In genomic region chr12:12583510-12583909, GRCh38 we compare ENCODE assay signal across 24 cellular contexts. TPM values are rescaled to one million over a fixed set of nuclear protein-coding genes. Genes with fewer than 3 reads are reported as not detected.
A peak's percentile ranks its signal among the peaks of the same experiment; 100 is the strongest.
DNase-seq lines count a peak whose midpoint lies in the region; ATAC-seq and TF ChIP-seq lines count a peak whose summit lies in the region.
"Had no signal": no experiment of that assay in that cellular context is flagged by ENCODE, and none has a peak within 500 bp of the region (broad histone marks: within the 10 kb centered on the region; RNA-seq: fewer than 3 reads in every experiment).

No MANE protein-coding gene starts in this region.

- H3K27me3 Mint-ChIP-seq in activated naive CD4-positive, alpha-beta T cell treated with anti-CD3 and anti-CD28 coated beads for 36 hours (ENCODE audit: low read depth), result peaks cover 2% of the 10 kb centered on the region
- no peaks in the 10 kb centered on the region for H3K27me3 Mint-ChIP-seq in activated T-helper 2 cell treated with anti-CD3 and anti-CD28 coated beads, Interferon-gamma antibody, Interleukin-2, Interleukin-4, amounts not matched to agents 10 μg/mL and 5 μg/mL and 100 μg/mL, durations not matched to agents 14 hours and 24 hours and 36 hours (ENCODE audit: low read depth)
- no peaks in the 10 kb centered on the region for H3K27me3 Mint-ChIP-seq in mesothelial cell of epicardium (ENCODE audit: low read depth)

- H3K36me3 Mint-ChIP-seq in activated naive CD4-positive, alpha-beta T cell treated with anti-CD3 and anti-CD28 coated beads for 36 hours (ENCODE audit: low read depth), result no peaks in the 10 kb centered on the region
- no peaks in the 10 kb centered on the region for H3K36me3 Mint-ChIP-seq in activated T-helper 2 cell treated with anti-CD3 and anti-CD28 coated beads, Interferon-gamma antibody, Interleukin-2, Interleukin-4, amounts not matched to agents 10 μg/mL and 5 μg/mL and 100 μg/mL, durations not matched to agents 14 hours and 24 hours and 36 hours (ENCODE audit: low read depth)
- no peaks in the 10 kb centered on the region for H3K36me3 Mint-ChIP-seq in mesothelial cell of epicardium
- H3K36me3 Mint-ChIP-seq: naive thymus-derived CD8-positive, alpha-beta T cell had no signal

- no peaks in the 10 kb centered on the region for H4K20me1 ChIP-seq in smooth muscle cell (ENCODE audit: low read depth)
- H4K20me1 ChIP-seq: BLaER1 treated with 17β-estradiol and CSF1 and Interleukin-3, amounts not matched to agents 10 nM and 100 nM had no signal

- H2AFZ ChIP-seq in smooth muscle cell (ENCODE audit: low read depth), result no peak overlapping the region

- no peaks in the 10 kb centered on the region for H3K36me3 ChIP-seq in smooth muscle cell (ENCODE audit: low read depth)
- H3K36me3 ChIP-seq: BLaER1 treated with 17β-estradiol and CSF1 and Interleukin-3, amounts not matched to agents 10 nM and 100 nM; cardiac muscle cell; colonic mucosa; MG63; ovary had no signal

- no peak overlapping the region for H3K4me2 ChIP-seq in smooth muscle cell
- H3K4me2 ChIP-seq: BLaER1 treated with 17β-estradiol and CSF1 and Interleukin-3, amounts not matched to agents 10 nM and 100 nM had no signal

- H3K27me3 ChIP-seq in smooth muscle cell (ENCODE audit: low read depth), result no peaks in the 10 kb centered on the region
- H3K27me3 ChIP-seq: BLaER1 treated with 17β-estradiol and CSF1 and Interleukin-3, amounts not matched to agents 10 nM and 100 nM; cardiac muscle cell; colonic mucosa; MG63; ovary had no signal

- DNase-seq in activated naive CD4-positive, alpha-beta T cell treated with anti-CD3 and anti-CD28 coated beads for 36 hours, result no peak
- DNase-seq in activated naive CD4-positive, alpha-beta T cell treated with Interleukin-2 at 50 U/mL for 16 hours, result no peak
- DNase-seq in activated T-helper 2 cell treated with anti-CD3 and anti-CD28 coated beads, Interferon-gamma antibody, Interleukin-2, Interleukin-4, amounts not matched to agents 10 μg/mL and 5 μg/mL and 100 μg/mL, durations not matched to agents 14 hours and 24 hours and 36 hours (ENCODE audit: low spot score), result no peak
- DNase-seq in smooth muscle cell (lab: John Stamatoyannopoulos, UW; ENCODE audit: unreplicated experiment) (no peak), GM19238 (ENCODE audit: insufficient read length, low spot score) (no peak), mesothelial cell of epicardium (ENCODE audit: low spot score in 2 of 2, unreplicated experiment in 2 of 2) (no peak)
- DNase-seq: anterior cingulate cortex; COR-L47; effector CD8-positive, alpha-beta T cell; MG63; naive thymus-derived CD8-positive, alpha-beta T cell; NCI-H1105 treated with DMSO at 0.1 percent for 48 hours; NCI-H2029; NCI-H69; ovary; retina; RPMI8226 had no signal

- no peak overlapping the region for H3K4me3 Mint-ChIP-seq in activated naive CD4-positive, alpha-beta T cell treated with anti-CD3 and anti-CD28 coated beads for 36 hours
- no peak overlapping the region for H3K4me3 Mint-ChIP-seq in activated T-helper 2 cell treated with anti-CD3 and anti-CD28 coated beads, Interferon-gamma antibody, Interleukin-2, Interleukin-4, amounts not matched to agents 10 μg/mL and 5 μg/mL and 100 μg/mL, durations not matched to agents 14 hours and 24 hours and 36 hours (ENCODE audit: low read depth)
- no peak overlapping the region for H3K4me3 Mint-ChIP-seq in mesothelial cell of epicardium
- H3K4me3 Mint-ChIP-seq: activated CD4-positive, alpha-beta T cell treated with anti-CD3 and anti-CD28 coated beads, Interleukin-2, amount 10 ng/mL, durations not matched to agents 7 days and 5 days; naive thymus-derived CD8-positive, alpha-beta T cell had no signal

- no peak overlapping the region for H3K4me3 ChIP-seq in smooth muscle cell
- H3K4me3 ChIP-seq: BLaER1 treated with 17β-estradiol and CSF1 and Interleukin-3, amounts not matched to agents 10 nM and 100 nM; cardiac muscle cell; colonic mucosa; MG63; ovary; skin epidermis had no signal

- H3K9ac ChIP-seq in smooth muscle cell (ENCODE audit: low read depth), result peak overlapping the region; percentile 12
- H3K9ac ChIP-seq: BLaER1 treated with 17β-estradiol and CSF1 and Interleukin-3, amounts not matched to agents 10 nM and 100 nM had no signal

- H3F3A ChIP-seq in smooth muscle cell (ENCODE audit: low read depth), result no peaks in the 10 kb centered on the region

- H3K9me3 Mint-ChIP-seq in activated naive CD4-positive, alpha-beta T cell treated with anti-CD3 and anti-CD28 coated beads for 36 hours, result no peaks in the 10 kb centered on the region
- H3K9me3 Mint-ChIP-seq in activated T-helper 2 cell treated with anti-CD3 and anti-CD28 coated beads, Interferon-gamma antibody, Interleukin-2, Interleukin-4, amounts not matched to agents 10 μg/mL and 5 μg/mL and 100 μg/mL, durations not matched to agents 14 hours and 24 hours and 36 hours, result no peaks in the 10 kb centered on the region
- H3K9me3 Mint-ChIP-seq in mesothelial cell of epicardium, result peaks cover 4% of the 10 kb centered on the region
- H3K9me3 Mint-ChIP-seq: activated CD4-positive, alpha-beta T cell treated with anti-CD3 and anti-CD28 coated beads, Interleukin-2, amount 10 ng/mL, durations not matched to agents 7 days and 5 days; naive thymus-derived CD8-positive, alpha-beta T cell had no signal

- ATAC-seq in GM18909 (IDR thresholded peaks at IDR 0.05; ENCODE audit: poor library complexity, unreplicated experiment) (peak; percentile 2), GM19467 (IDR thresholded peaks at IDR 0.05; ENCODE audit: unreplicated experiment) (no peak)
- ATAC-seq: naive thymus-derived CD8-positive, alpha-beta T cell had no signal

- H3K9me3 ChIP-seq in smooth muscle cell (replicated peaks; ENCODE audit: low read depth), result no peaks in the 10 kb centered on the region
- H3K9me3 ChIP-seq: BLaER1 treated with 17β-estradiol and CSF1 and Interleukin-3, amounts not matched to agents 10 nM and 100 nM; colonic mucosa; MG63; ovary had no signal

- no peaks in the 10 kb centered on the region for H3K79me2 ChIP-seq in smooth muscle cell (ENCODE audit: low read depth)

- 32% methylated on average over 1 of the region's 1 CpG for WGBS in smooth muscle cell (ENCODE audit: low lambda C conversion rate)

- CTCF ChIA-PET in activated naive CD4-positive, alpha-beta T cell treated with anti-CD3 and anti-CD28 coated beads for 36 hours (lab: Charles Lee), result interaction anchor here (1.0 kb wide), 1 partner anchor 20 kb away, joined by 3 read pairs; no protein-coding TSS in a partner anchor

- no peak for TF ChIP-seq CTCF in smooth muscle cell (IDR thresholded peaks at IDR 0.05; ENCODE audit: borderline replicate concordance, insufficient read depth, poor library complexity, severe bottlenecking)
- no peak for TF ChIP-seq CTCF in mesothelial cell of epicardium (IDR thresholded peaks at IDR 0.05; ENCODE audit: unreplicated experiment)

- intact Hi-C loops in activated naive CD4-positive, alpha-beta T cell treated with anti-CD3 and anti-CD28 coated beads for 36 hours (cut with micrococcal nuclease), result loop anchor here (1.0 to 10.0 kb wide), 4 partner anchors 28 to 1009 kb away; partner anchors contain the start of gene CREBL2
- intact Hi-C loops in activated T-helper 2 cell treated with anti-CD3 and anti-CD28 coated beads, Interferon-gamma antibody, Interleukin-2, Interleukin-4, amounts not matched to agents 10 μg/mL and 5 μg/mL and 100 μg/mL, durations not matched to agents 14 hours and 24 hours and 36 hours (cut with micrococcal nuclease), result loop anchor here (1.0 to 5.0 kb wide), 8 partner anchors 19 to 175 kb away; partner anchors contain the start of gene CREBL2

- peaks cover 42% of the 10 kb centered on the region for H3K4me1 Mint-ChIP-seq in activated naive CD4-positive, alpha-beta T cell treated with anti-CD3 and anti-CD28 coated beads for 36 hours (ENCODE audit: low read depth)
- peaks cover 54% of the 10 kb centered on the region for H3K4me1 Mint-ChIP-seq in activated T-helper 2 cell treated with anti-CD3 and anti-CD28 coated beads, Interferon-gamma antibody, Interleukin-2, Interleukin-4, amounts not matched to agents 10 μg/mL and 5 μg/mL and 100 μg/mL, durations not matched to agents 14 hours and 24 hours and 36 hours (ENCODE audit: low read depth)
- peaks cover 64% of the 10 kb centered on the region for H3K4me1 Mint-ChIP-seq in mesothelial cell of epicardium

- H3K27ac ChIP-seq in smooth muscle cell (ENCODE audit: low read depth), result peak overlapping the region; percentile 66
- H3K27ac ChIP-seq: BLaER1 treated with 17β-estradiol and CSF1 and Interleukin-3, amounts not matched to agents 10 nM and 100 nM; cardiac muscle cell; ovary had no signal

- H3K27ac Mint-ChIP-seq in activated naive CD4-positive, alpha-beta T cell treated with anti-CD3 and anti-CD28 coated beads for 36 hours, result peak overlapping the region; percentile 89
- H3K27ac Mint-ChIP-seq in activated T-helper 2 cell treated with anti-CD3 and anti-CD28 coated beads, Interferon-gamma antibody, Interleukin-2, Interleukin-4, amounts not matched to agents 10 μg/mL and 5 μg/mL and 100 μg/mL, durations not matched to agents 14 hours and 24 hours and 36 hours, result peak overlapping the region; percentile 83
- H3K27ac Mint-ChIP-seq in mesothelial cell of epicardium, result no peak overlapping the region
- H3K27ac Mint-ChIP-seq: activated CD4-positive, alpha-beta T cell treated with anti-CD3 and anti-CD28 coated beads, Interleukin-2, amount 10 ng/mL, durations not matched to agents 7 days and 5 days had no signal

- no peaks in the 10 kb centered on the region for H3K4me1 ChIP-seq in smooth muscle cell (ENCODE audit: low read depth)

RNA-seq across cellular contexts. Expression of gene DUSP16, which starts 20.8 kb away (rescaled TPM):
- 10 to 100 TPM; 45.7 to 47.2 TPM for total RNA-seq in activated naive CD4-positive, alpha-beta T cell treated with anti-CD3 and anti-CD28 coated beads for 36 hours
- 64.7 and 66.5 TPM in 2 replicates for total RNA-seq in activated T-helper 2 cell treated with anti-CD3 and anti-CD28 coated beads, Interferon-gamma antibody, Interleukin-2, Interleukin-4, amounts not matched to agents 10 μg/mL and 5 μg/mL and 100 μg/mL, durations not matched to agents 14 hours and 24 hours and 36 hours
- total RNA-seq in smooth muscle cell (10.8 and 13.0 TPM in 2 replicates), mesothelial cell of epicardium (31.4 to 31.9 TPM (median 31.5 TPM) in 3 replicates)
- polyA plus RNA-seq in smooth muscle cell, result 1.2 and 2.0 TPM in 2 replicates

RNA-seq across cellular contexts. Expression of gene CREBL2, which starts 28.2 kb away (rescaled TPM):
- 10 to 100 TPM; 15.6 to 16.1 TPM for total RNA-seq in activated naive CD4-positive, alpha-beta T cell treated with anti-CD3 and anti-CD28 coated beads for 36 hours
- total RNA-seq in activated T-helper 2 cell treated with anti-CD3 and anti-CD28 coated beads, Interferon-gamma antibody, Interleukin-2, Interleukin-4, amounts not matched to agents 10 μg/mL and 5 μg/mL and 100 μg/mL, durations not matched to agents 14 hours and 24 hours and 36 hours, result 22.3 and 23.3 TPM in 2 replicates
- total RNA-seq in smooth muscle cell (6.6 and 8.2 TPM in 2 replicates), mesothelial cell of epicardium (7.9 to 8.5 TPM (median 8.0 TPM) in 3 replicates)
- 4.2 and 5.3 TPM in 2 replicates for polyA plus RNA-seq in smooth muscle cell
